27 cellular contexts compared by ENCODE assay signal in the genomic region with DNA sequence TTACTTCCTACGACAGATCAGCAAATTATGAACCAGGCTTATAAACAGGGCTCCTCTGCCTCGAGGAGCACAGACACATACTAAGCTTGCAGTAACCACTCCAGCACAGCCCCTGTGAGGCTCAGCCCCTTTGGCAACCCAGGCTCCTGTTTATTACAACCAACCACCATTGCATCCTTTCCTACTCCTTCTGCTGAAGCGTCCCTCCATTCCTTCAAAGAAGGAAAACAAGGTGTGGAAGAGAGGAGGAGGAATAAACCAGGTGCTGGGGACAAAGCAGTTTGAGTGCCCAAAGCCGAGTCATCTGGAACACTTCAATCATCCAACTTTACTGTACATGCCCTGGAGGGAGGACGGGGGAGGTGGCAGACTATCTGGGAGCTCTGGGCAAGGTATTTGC.
"Had no signal": no experiment of that assay in that cellular context is flagged by ENCODE, and none has a peak within 500 bp of the region (broad histone marks: within the 10 kb centered on the region; RNA-seq: fewer than 3 reads in every experiment).

No MANE protein-coding gene starts in this region.

- H3K27me3 ChIP-seq: ascending aorta, colonic mucosa, ovary, tibial artery had no signal

- DNase-seq: activated CD4-positive, alpha-beta T cell treated with anti-CD3 and anti-CD28 coated beads for 36 hours; activated CD4-positive, CD25-positive, alpha-beta regulatory T cell; activated effector memory CD4-positive, alpha-beta T cell treated with anti-CD3 and anti-CD28 coated beads, Interleukin-2, amount 50 U/mL, for 16 hours; activated naive CD4-positive, alpha-beta T cell treated with anti-CD3 and anti-CD28 coated beads for 36 hours; activated naive CD8-positive, alpha-beta T cell treated with anti-CD3 and anti-CD28 coated beads for 36 hours; activated T-cell treated with anti-CD3 and anti-CD28 coated beads for 4 hours; activated T-cell treated with anti-CD3 and anti-CD28 coated beads, Interleukin-2, amount 50 U/mL, for 72 hours; cerebellar nuclear complex; colonic mucosa; effector memory CD8-positive, alpha-beta T cell; erythroblast; hypothalamus; immature natural killer cell; kidney glomerular epithelial cell; left ventricle myocardium superior; naive thymus-derived CD4-positive, alpha-beta T cell; ovary; psoas muscle; stimulated activated CD4-positive, alpha-beta T cell treated with anti-CD3 and anti-CD28 coated beads, Interleukin-15, amount 100 ng/mL, for 24 hours; stimulated activated CD4-positive, alpha-beta T cell treated with anti-CD3 and anti-CD28 coated beads, Interleukin-2, amount 100 ng/mL, for 24 hours; stimulated activated naive CD4-positive, alpha-beta T cell; T-helper 1 cell; tibial artery had no signal

- H3K4me3 ChIP-seq: ascending aorta, cardiac muscle cell, colonic mucosa, gastroesophageal sphincter, ovary, psoas muscle, suprapubic skin, tibial artery had no signal

- ATAC-seq: activated CD4-positive, alpha-beta T cell treated with anti-CD3 and anti-CD28 coated beads for 36 hours; activated T-cell treated with anti-CD3 and anti-CD28 coated beads, Interleukin-2, amount 50 U/mL, for 72 hours; effector memory CD8-positive, alpha-beta T cell; gastroesophageal sphincter; left ventricle myocardium superior; naive thymus-derived CD4-positive, alpha-beta T cell; psoas muscle had no signal

- H3K9me3 ChIP-seq: ascending aorta, colonic mucosa, ovary, psoas muscle, suprapubic skin, tibial artery had no signal

- H3K36me3 ChIP-seq: ascending aorta, cardiac muscle cell, colonic mucosa, gastroesophageal sphincter, ovary, suprapubic skin, tibial artery had no signal

- H3K27ac ChIP-seq: ascending aorta, cardiac muscle cell, colonic mucosa, gastroesophageal sphincter, ovary, psoas muscle, suprapubic skin, tibial artery had no signal

- H3K4me1 ChIP-seq: colonic mucosa, psoas muscle had no signal
